19 cellular contexts compared by ENCODE assay signal in genomic region chr13:62280590-62280989, GRCh38.
DNase-seq lines count a peak whose midpoint lies in the region; ATAC-seq and TF ChIP-seq lines count a peak whose summit lies in the region.
"Had no signal": no experiment of that assay in that cellular context is flagged by ENCODE, and none has a peak within 500 bp of the region (broad histone marks: within the 10 kb centered on the region; RNA-seq: fewer than 3 reads in every experiment).

No MANE protein-coding gene starts in this region.

- ATAC-seq in GM19372 (IDR thresholded peaks at IDR 0.05; ENCODE audit: low read depth, unreplicated experiment) (peak; percentile 97), HG03060 (IDR thresholded peaks at IDR 0.05; ENCODE audit: low read depth, unreplicated experiment) (peak; percentile 38), aorta (ENCODE audit: low FRiP score) (no peak)
- no peak for ATAC-seq in natural killer cell treated with Interleukin-12 subunit alpha and Interleukin-12 subunit beta and Interleukin-15 and Interleukin-18, amount 100 ng/mL, for 72 hours
- ATAC-seq: A549; CD8-positive, alpha-beta T cell; right lobe of liver had no signal

- DNase-seq in GM06990 (ENCODE audit: extremely low read depth, insufficient read length) (peak; percentile 32), MV-4-11 (lab: John Stamatoyannopoulos, UW) (peak; percentile 49), suprapubic skin (ENCODE audit: low spot score in 2 of 2) (no peak), aorta (no peak)
- DNase-seq in activated naive CD4-positive, alpha-beta T cell treated with Interleukin-2 at 50 U/mL for 16 hours: no peak
- no peak for DNase-seq in natural killer cell treated with Interleukin-12 subunit alpha and Interleukin-12 subunit beta and Interleukin-15 and Interleukin-18, amount 100 ng/mL, for 72 hours (ENCODE audit: low spot score)
- DNase-seq: activated CD4-positive, alpha-beta memory T cell treated with anti-CD3 and anti-CD28 coated beads for 36 hours; CD8-positive, alpha-beta T cell; mesenchymal stem cell; NCI-H1694 treated with DMSO at 0.1 percent for 48 hours; NCI-H524 treated with DMSO at 0.1 percent for 48 hours; right lobe of liver; stimulated activated CD4-positive, alpha-beta T cell treated with anti-CD3 and anti-CD28 coated beads, Interleukin-4, amount 100 ng/mL, for 1 hour had no signal

- no peak for TF ChIP-seq CTCF in GM06990 (IDR thresholded peaks at IDR 0.05; ENCODE audit: insufficient read depth, low read length, poor library complexity, severe bottlenecking)
- no peak for TF ChIP-seq CTCF in suprapubic skin (IDR thresholded peaks at IDR 0.05)

- peaks cover 23% of the 10 kb centered on the region for H3K9me3 Mint-ChIP-seq in natural killer cell treated with Interleukin-12 subunit alpha and Interleukin-12 subunit beta and Interleukin-15 and Interleukin-18, amount 100 ng/mL, for 72 hours

- 79% methylated on average over 1 of the region's 1 CpG for WGBS in suprapubic skin
- WGBS in aorta, 2 donors: 67 to 70% methylated on average over 1 of the region's 1 CpG

- H3K27ac Mint-ChIP-seq in natural killer cell treated with Interleukin-12 subunit alpha and Interleukin-12 subunit beta and Interleukin-15 and Interleukin-18, amount 100 ng/mL, for 72 hours: no peak overlapping the region
- H3K27ac Mint-ChIP-seq: activated CD4-positive, alpha-beta memory T cell treated with anti-CD3 and anti-CD28 coated beads for 36 hours; CD8-positive, alpha-beta T cell had no signal

- H3K4me3 Mint-ChIP-seq in natural killer cell treated with Interleukin-12 subunit alpha and Interleukin-12 subunit beta and Interleukin-15 and Interleukin-18, amount 100 ng/mL, for 72 hours: no peak overlapping the region
- H3K4me3 Mint-ChIP-seq: activated CD4-positive, alpha-beta memory T cell treated with anti-CD3 and anti-CD28 coated beads for 36 hours; CD8-positive, alpha-beta T cell had no signal

- intact Hi-C loops in aorta (cut with DNase I): no loop called here

- no peaks in the 10 kb centered on the region for H3K27me3 Mint-ChIP-seq in natural killer cell treated with Interleukin-12 subunit alpha and Interleukin-12 subunit beta and Interleukin-15 and Interleukin-18, amount 100 ng/mL, for 72 hours
- H3K27me3 Mint-ChIP-seq: activated CD4-positive, alpha-beta memory T cell treated with anti-CD3 and anti-CD28 coated beads for 36 hours had no signal

- no peaks in the 10 kb centered on the region for H3K36me3 ChIP-seq in GM06990 (ENCODE audit: control insufficient read depth, insufficient read depth, low read length)
- H3K36me3 ChIP-seq in suprapubic skin: no peaks in the 10 kb centered on the region
- no peaks in the 10 kb centered on the region for H3K36me3 ChIP-seq in aorta (ENCODE audit: control insufficient read depth in 1 of 2, insufficient read depth in 2 of 2, low read length in 1 of 2)
- H3K36me3 ChIP-seq: ascending aorta, neutrophil, right lobe of liver, SJSA1 had no signal

- H3K27me3 ChIP-seq in GM06990 (replicated peaks; ENCODE audit: control insufficient read depth, insufficient read depth, low read length) (no peaks in the 10 kb centered on the region), suprapubic skin (no peaks in the 10 kb centered on the region), aorta (ENCODE audit: control insufficient read depth in 1 of 2, insufficient read depth in 2 of 2, low read length in 1 of 2) (no peaks in the 10 kb centered on the region)
- H3K27me3 ChIP-seq: ascending aorta, neutrophil, right lobe of liver, SJSA1 had no signal

- H3K4me3 ChIP-seq in GM06990 (replicated peaks; ENCODE audit: low read depth, low read length): no peak overlapping the region
- H3K4me3 ChIP-seq in suprapubic skin: no peak overlapping the region
- H3K4me3 ChIP-seq in aorta (ENCODE audit: low read length in 2 of 2): no peak overlapping the region
- H3K4me3 ChIP-seq: A549, ascending aorta, right lobe of liver, SJSA1 had no signal

- no peak for TF ChIP-seq EP300 in suprapubic skin (IDR thresholded peaks at IDR 0.05)

- H3K4me1 ChIP-seq in suprapubic skin (no peaks in the 10 kb centered on the region), aorta (ENCODE audit: control insufficient read depth in 1 of 2, insufficient read depth in 2 of 2, low read length in 2 of 2) (no peaks in the 10 kb centered on the region)
- H3K4me1 ChIP-seq: A549, ascending aorta, right lobe of liver, SJSA1 had no signal

- H3K27ac ChIP-seq in suprapubic skin (no peak overlapping the region), aorta (ENCODE audit: low read depth in 1 of 2, low read length in 2 of 2) (no peak overlapping the region)
- H3K27ac ChIP-seq: A549, ascending aorta, neutrophil, right lobe of liver, SJSA1 had no signal

- no peaks in the 10 kb centered on the region for H3K4me1 Mint-ChIP-seq in natural killer cell treated with Interleukin-12 subunit alpha and Interleukin-12 subunit beta and Interleukin-15 and Interleukin-18, amount 100 ng/mL, for 72 hours (ENCODE audit: low read depth in 2 of 2)

- peaks cover 3% of the 10 kb centered on the region for H3K9me3 ChIP-seq in suprapubic skin
- H3K9me3 ChIP-seq in aorta (ENCODE audit: control insufficient read depth, low read length): no peaks in the 10 kb centered on the region
- H3K9me3 ChIP-seq: A549, ascending aorta, neutrophil, right lobe of liver, SJSA1 had no signal

- no peaks in the 10 kb centered on the region for H3K36me3 Mint-ChIP-seq in natural killer cell treated with Interleukin-12 subunit alpha and Interleukin-12 subunit beta and Interleukin-15 and Interleukin-18, amount 100 ng/mL, for 72 hours
- H3K36me3 Mint-ChIP-seq: activated CD4-positive, alpha-beta memory T cell treated with anti-CD3 and anti-CD28 coated beads for 36 hours; CD8-positive, alpha-beta T cell had no signal

- TF ChIP-seq POLR2A in suprapubic skin (IDR thresholded peaks at IDR 0.05): no peak

Comparison
In these comparisons a context has a peak if more than half of its experiments do, and no peak if none do; other contexts are left out.
1. DNase-seq: peak in GM06990 (single experiment) and MV-4-11 (single experiment); none in activated naive CD4-positive, alpha-beta T cell treated with Interleukin-2 at 50 U/mL for 16 hours (single experiment), suprapubic skin (0 of 2), natural killer cell treated with Interleukin-12 subunit alpha and Interleukin-12 subunit beta and Interleukin-15 and Interleukin-18, amount 100 ng/mL, for 72 hours (single experiment) and aorta (0 of 2).
2. ATAC-seq: peak in GM19372 (single experiment) and HG03060 (single experiment); none in natural killer cell treated with Interleukin-12 subunit alpha and Interleukin-12 subunit beta and Interleukin-15 and Interleukin-18, amount 100 ng/mL, for 72 hours (0 of 2) and aorta (single experiment).